ENCODE assay signal across 21 cellular contexts in the genomic region with DNA sequence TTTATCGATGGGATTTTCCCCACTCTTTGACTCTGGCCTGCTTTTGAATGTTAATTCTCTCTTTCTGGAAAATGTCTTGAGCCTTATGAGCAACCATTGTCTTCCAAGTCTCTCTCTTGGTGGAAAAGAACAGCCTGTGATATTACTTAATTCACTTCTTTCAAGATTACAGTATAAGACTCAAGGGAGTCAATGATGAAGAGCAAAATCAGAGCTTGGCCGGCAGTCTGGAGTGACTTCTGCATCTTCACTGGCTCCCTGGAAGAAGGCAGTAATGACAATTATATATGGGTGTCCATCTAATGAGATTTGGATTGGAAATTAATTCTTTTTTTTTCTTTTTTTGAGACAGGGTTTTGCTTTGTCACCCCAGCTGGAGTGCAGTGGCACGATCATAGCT.
"Had no signal": no experiment of that assay in that cellular context is flagged by ENCODE, and none has a peak within 500 bp of the region (broad histone marks: within the 10 kb centered on the region; RNA-seq: fewer than 3 reads in every experiment).

No MANE protein-coding gene starts in this region.

- H3K4me3 ChIP-seq: MG63 had no signal

- ATAC-seq: activated T-cell treated with anti-CD3 and anti-CD28 coated beads, Interleukin-2, amount 50 U/mL, for 4 hours; T-cell had no signal

- DNase-seq: activated CD4-positive, alpha-beta memory T cell treated with anti-CD3 and anti-CD28 coated beads for 36 hours; activated CD4-positive, alpha-beta T cell treated with anti-CD3 and anti-CD28 coated beads, Interleukin-2, amount 10 ng/mL, durations not matched to agents 7 days and 5 days; activated CD4-positive, CD25-positive, alpha-beta regulatory T cell; activated CD8-positive, alpha-beta memory T cell treated with anti-CD3 and anti-CD28 coated beads for 24 hours; activated gamma-delta T cell; activated naive CD4-positive, alpha-beta T cell treated with anti-CD3 and anti-CD28 coated beads for 36 hours; activated T-cell treated with anti-CD3 and anti-CD28 coated beads, Interleukin-2, amount 50 U/mL, for 4 hours; amygdala; caudate nucleus; NCI-H1092 treated with DMSO at 0.1 percent for 48 hours; NCI-H1417 treated with DMSO at 0.1 percent for 48 hours; NCI-H1694; NCI-H2029; NCI-H2107; NCI-H2171 treated with DMSO at 0.1 percent for 48 hours; NCI-H345; NCI-H524; PC-3; SIG-M5; T-cell had no signal

- H3K36me3 ChIP-seq: MG63 had no signal

- H3K27me3 ChIP-seq: MG63 had no signal

- H3K9me3 ChIP-seq: MG63 had no signal
